Comparison of ENCODE assay signal across 7 cellular contexts in genomic region chr20:50286174-50286511, GRCh38.
DNase-seq lines count a peak whose midpoint lies in the region; ATAC-seq and TF ChIP-seq lines count a peak whose summit lies in the region.

No MANE protein-coding gene starts in this region.

- H3K27me3 ChIP-seq in PC-3 (ENCODE audit: low read length), result no peaks in the 10 kb centered on the region
- H3K27me3 ChIP-seq in hepatocyte, result no peaks in the 10 kb centered on the region
- H3K27me3 ChIP-seq in testis, result no peaks in the 10 kb centered on the region

- 88% methylated on average over 9 of the region's 9 CpGs for WGBS in hepatocyte (ENCODE audit: low lambda C conversion rate, missing lambda C conversion rate)
- 54 to 58% methylated on average over 9 of the region's 9 CpGs for WGBS in testis, 2 donors

- no peak overlapping the region for H3K4me2 ChIP-seq in PC-3 (ENCODE audit: low read length)
- peak overlapping the region; percentile 45 for H3K4me2 ChIP-seq in hepatocyte

- no TSS peak for BruUV-seq in PC-3 (replicated peaks; lab: Mats Ljungman, UMichigan)

- H3K4me1 ChIP-seq in PC-3 (ENCODE audit: insufficient read depth, low read length) (peaks cover 23% of the 10 kb centered on the region), hepatocyte (ENCODE audit: insufficient read depth) (peaks cover 28% of the 10 kb centered on the region), testis (peaks cover 39% of the 10 kb centered on the region)

- H3K36me3 ChIP-seq in PC-3 (ENCODE audit: low read depth, low read length) (no peaks in the 10 kb centered on the region), hepatocyte (replicated peaks; ENCODE audit: insufficient read depth, low read depth) (no peaks in the 10 kb centered on the region), testis (ENCODE audit: low read depth, missing control alignments) (no peaks in the 10 kb centered on the region)

- no peak overlapping the region for H3K9ac ChIP-seq in PC-3 (ENCODE audit: low read length)

- no peak for TF ChIP-seq CTCF in PC-3 (conservative IDR thresholded peaks at IDR 0.05; ENCODE audit: low read depth, low read length)
- TF ChIP-seq CTCF in hepatocyte (IDR thresholded peaks at IDR 0.05; ENCODE audit: poor library complexity), result no peak
- TF ChIP-seq CTCF in testis (IDR thresholded peaks at IDR 0.05), result no peak

- no peak for TF ChIP-seq POLR2A in testis (IDR thresholded peaks at IDR 0.05)

- 0 out of 2 replicates have a peak overlapping the region, but pooled peaks have one; percentile 58 for H2AFZ ChIP-seq in PC-3 (ENCODE audit: low read length)
- H2AFZ ChIP-seq in hepatocyte, result no peak overlapping the region

- no peaks in the 10 kb centered on the region for H3K9me3 ChIP-seq in PC-3 (ENCODE audit: low read length)
- H3K9me3 ChIP-seq in hepatocyte (ENCODE audit: low read depth), result no peaks in the 10 kb centered on the region
- no peaks in the 10 kb centered on the region for H3K9me3 ChIP-seq in testis

- H3K27ac ChIP-seq in PC-3 (ENCODE audit: low read length), result no peak overlapping the region
- H3K27ac ChIP-seq in hepatocyte, result peak overlapping the region; percentile 89
- H3K27ac ChIP-seq in testis, result peak overlapping the region; percentile 89 to 95

- DNase-seq in PC-3 (no peak), hepatocyte (ENCODE audit: low spot score) (no peak), testis (no peak), MV-4-11 (lab: John Stamatoyannopoulos, UW) (no peak), iPS-NIHi7 (ENCODE audit: extremely low spot score) (no peak), hypothalamus (lab: John Stamatoyannopoulos, UW) (no peak)

- H3F3A ChIP-seq in PC-3 (ENCODE audit: low read length, unreplicated experiment), result no peaks in the 10 kb centered on the region

- H3K4me3 ChIP-seq in PC-3 (ENCODE audit: low read length), result no peak overlapping the region
- H3K4me3 ChIP-seq in hepatocyte, result no peak overlapping the region
- H3K4me3 ChIP-seq in testis, result no peak overlapping the region

- no peaks in the 10 kb centered on the region for H3K9me2 ChIP-seq in PC-3 (replicated peaks; ENCODE audit: low read length)
- H3K9me2 ChIP-seq in hepatocyte (replicated peaks; ENCODE audit: insufficient read depth), result no peaks in the 10 kb centered on the region

- POLR2A ChIA-PET in PC-3 (lab: Charles Lee; ENCODE audit: unreplicated experiment), result no interaction called here

- H4K20me1 ChIP-seq in PC-3 (ENCODE audit: low read length) (no peaks in the 10 kb centered on the region), hepatocyte (ENCODE audit: insufficient read depth, poor library complexity, severe bottlenecking) (no peaks in the 10 kb centered on the region)

- ATAC-seq in GM21528 (IDR thresholded peaks at IDR 0.05; ENCODE audit: low FRiP score, unreplicated experiment) (peak; percentile 44), PC-3 (no peak)

- H3K79me2 ChIP-seq in PC-3 (ENCODE audit: low read length), result no peaks in the 10 kb centered on the region
- no peaks in the 10 kb centered on the region for H3K79me2 ChIP-seq in hepatocyte

- CTCF ChIA-PET in PC-3 (lab: Charles Lee), result no interaction called here

- intact Hi-C loops in PC-3 (cut with micrococcal nuclease) (no loop called here), testis (cut with DNase I; ENCODE audit: low total_unique reads) (loop anchor here (10.0 kb wide), 1 partner anchor 61 kb away; no protein-coding TSS in a partner anchor)
